16 cellular contexts compared by ENCODE assay signal in the genomic region with DNA sequence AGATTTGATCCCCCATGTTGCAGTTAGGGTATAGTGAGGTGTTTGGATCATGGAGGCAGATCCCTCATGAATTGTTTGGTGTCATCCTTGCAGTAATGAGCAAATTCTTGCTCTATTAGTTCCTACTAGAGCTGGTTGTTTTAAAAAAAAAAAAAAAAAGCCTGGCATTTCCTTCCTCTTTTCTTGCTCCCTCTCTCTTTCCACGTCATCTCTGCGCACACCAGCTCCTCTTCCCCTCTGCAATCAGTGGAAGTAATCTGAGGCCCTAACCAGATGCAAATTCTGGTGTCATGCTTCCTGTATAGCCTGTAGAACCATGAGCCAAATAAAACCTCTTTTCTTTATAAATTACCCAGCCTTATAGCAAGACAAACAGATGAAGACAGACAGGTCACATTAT. TPM values are rescaled to one million over a fixed set of nuclear protein-coding genes. Genes with fewer than 3 reads are reported as not detected.
A peak's percentile ranks its signal among the peaks of the same experiment; 100 is the strongest.
DNase-seq lines count a peak whose midpoint lies in the region; ATAC-seq and FAIRE-seq lines count a peak whose summit lies in the region.
"Had no signal": no experiment of that assay in that cellular context is flagged by ENCODE, and none has a peak within 500 bp of the region (broad histone marks: within the 10 kb centered on the region; RNA-seq: fewer than 3 reads in every experiment).

No MANE protein-coding gene starts in this region.

- H3K9me3 ChIP-seq in right cardiac atrium (ENCODE audit: control insufficient read depth, low read length) = no peaks in the 10 kb centered on the region

- ATAC-seq in GM18519 (IDR thresholded peaks at IDR 0.05; ENCODE audit: low FRiP score, unreplicated experiment) (peak; percentile 76), HG02610 (IDR thresholded peaks at IDR 0.05; ENCODE audit: unreplicated experiment) (peak; percentile 75), right cardiac atrium (peak; percentile 36 to 45)
- ATAC-seq: HepG2 had no signal

- H3K27ac ChIP-seq in right cardiac atrium (ENCODE audit: low read length) = no peak overlapping the region
- H3K27ac ChIP-seq: C4-2B, dorsolateral prefrontal cortex had no signal

- H3K4me3 ChIP-seq in right cardiac atrium (ENCODE audit: low read length) = no peak overlapping the region
- H3K4me3 ChIP-seq: dorsolateral prefrontal cortex had no signal

- no peaks in the 10 kb centered on the region for H3K27me3 ChIP-seq in right cardiac atrium (ENCODE audit: control insufficient read depth, insufficient read depth)
- H3K27me3 ChIP-seq: dorsolateral prefrontal cortex had no signal

- no peaks in the 10 kb centered on the region for H3K4me1 ChIP-seq in right cardiac atrium (ENCODE audit: control insufficient read depth, insufficient read depth, low read length)

- 62% methylated on average over 2 of the region's 2 CpGs for WGBS in right cardiac atrium

- DNase-seq in MV-4-11 (lab: John Stamatoyannopoulos, UW) (peak; percentile 83), right cardiac atrium (no peak), DMS153 (lab: John Stamatoyannopoulos, UW) (no peak), GM19239 (ENCODE audit: insufficient read length, low spot score) (no peak), glomerular visceral epithelial cell (ENCODE audit: extremely low spot score) (no peak), 8988T (no peak)
- DNase-seq: activated CD8-positive, alpha-beta memory T cell treated with anti-CD3 and anti-CD28 coated beads, Interleukin-2, amount 50 U/mL, for 4 hours; amygdala; dorsolateral prefrontal cortex; NCI-H1930; nucleus accumbens had no signal

- FAIRE-seq in GM19239 (lab: Jason Lieb, UNC) = no peak
- FAIRE-seq: frontal cortex, HepG2 had no signal

- intact Hi-C loops in right cardiac atrium (cut with DNase I) = no loop called here

RNA-seq across cellular contexts. Expression of gene WDR17, which starts 24.5 kb away (rescaled TPM):
- total RNA-seq in right cardiac atrium = 1 to 10 TPM in 3 of 4 donors, under 1 TPM in 1; 0.88 to 1.4 (median 1.2) TPM
- polyA plus RNA-seq in right cardiac atrium = 0.32 TPM
- total RNA-seq: HepG2 had no signal
- polyA plus RNA-seq: HepG2 had no signal
